ENCODE assay signal across 28 cellular contexts in genomic region chr22:33028191-33028700, GRCh38. TPM values are rescaled to one million over a fixed set of nuclear protein-coding genes. Genes with fewer than 3 reads are reported as not detected.
DNase-seq lines count a peak whose midpoint lies in the region; ATAC-seq and TF ChIP-seq lines count a peak whose summit lies in the region.
"Had no signal": no experiment of that assay in that cellular context is flagged by ENCODE, and none has a peak within 500 bp of the region (broad histone marks: within the 10 kb centered on the region; RNA-seq: fewer than 3 reads in every experiment).

No MANE protein-coding gene starts in this region.

- H3K9me3 Mint-ChIP-seq in type B pancreatic cell = no peaks in the 10 kb centered on the region
- H3K9me3 Mint-ChIP-seq: activated naive CD4-positive, alpha-beta T cell treated with anti-CD3 and anti-CD28 coated beads, Interleukin-2, amount 50 U/mL, for 72 hours; activated T-helper 2 cell treated with anti-CD3 and anti-CD28 coated beads, Interferon-gamma antibody, Interleukin-2, Interleukin-4, amounts not matched to agents 10 μg/mL and 5 μg/mL and 100 μg/mL, durations not matched to agents 14 hours and 24 hours and 36 hours had no signal

- peaks cover 4% of the 10 kb centered on the region for H3K36me3 Mint-ChIP-seq in type B pancreatic cell
- H3K36me3 Mint-ChIP-seq: activated naive CD4-positive, alpha-beta T cell treated with anti-CD3 and anti-CD28 coated beads, Interleukin-2, amount 50 U/mL, for 72 hours; CD4-positive, CD25-positive, alpha-beta regulatory T cell had no signal

- no peak for ATAC-seq in left lung
- ATAC-seq in HG02763 (IDR thresholded peaks at IDR 0.05; ENCODE audit: unreplicated experiment) = no peak
- no peak for ATAC-seq in GM19324 (IDR thresholded peaks at IDR 0.05; ENCODE audit: low FRiP score, unreplicated experiment)
- ATAC-seq: A549; activated naive CD4-positive, alpha-beta T cell treated with anti-CD3 and anti-CD28 coated beads, Interleukin-2, amount 50 U/mL, for 72 hours; gastrocnemius medialis; left colon had no signal

- H3K27ac ChIP-seq in right atrium auricular region = no peak overlapping the region
- H3K27ac ChIP-seq in left lung = no peak overlapping the region
- H3K27ac ChIP-seq: A549, gastrocnemius medialis, sigmoid colon, tibial artery, VCaP had no signal

- no peaks in the 10 kb centered on the region for H3K4me1 ChIP-seq in right atrium auricular region
- no peaks in the 10 kb centered on the region for H3K4me1 ChIP-seq in left lung
- H3K4me1 ChIP-seq: A549, gastrocnemius medialis, sigmoid colon, tibial artery had no signal

- H3K36me3 ChIP-seq in right atrium auricular region (no peaks in the 10 kb centered on the region), left lung (no peaks in the 10 kb centered on the region)
- H3K36me3 ChIP-seq: gastrocnemius medialis, sigmoid colon, tibial artery had no signal

- H3K27me3 ChIP-seq in right atrium auricular region (no peaks in the 10 kb centered on the region), left lung (peaks cover 0 to 16% of the 10 kb centered on the region in 2 donors)

- peaks cover 13% of the 10 kb centered on the region for H3K4me1 Mint-ChIP-seq in type B pancreatic cell (ENCODE audit: unreplicated experiment)
- H3K4me1 Mint-ChIP-seq: CD4-positive, CD25-positive, alpha-beta regulatory T cell had no signal

- H3K4me3 Mint-ChIP-seq in type B pancreatic cell = no peak overlapping the region
- H3K4me3 Mint-ChIP-seq: CD4-positive, CD25-positive, alpha-beta regulatory T cell had no signal

- intact Hi-C loops in cardiac septum (cut with DNase I) = no loop called here
- intact Hi-C loops in left lung (cut with DNase I) = no loop called here

- TF ChIP-seq CTCF in right atrium auricular region (IDR thresholded peaks at IDR 0.05) = no peak
- TF ChIP-seq CTCF in type B pancreatic cell (conservative IDR thresholded peaks at IDR 0.05) = no peak
- TF ChIP-seq CTCF in left lung (IDR thresholded peaks at IDR 0.05) = no peak

- no peaks in the 10 kb centered on the region for H3K9me3 ChIP-seq in right atrium auricular region
- H3K9me3 ChIP-seq in left lung = no peaks in the 10 kb centered on the region
- H3K9me3 ChIP-seq: A549, gastrocnemius medialis, sigmoid colon, tibial artery had no signal

- H3K27ac Mint-ChIP-seq in type B pancreatic cell = peak overlapping the region; percentile 9
- H3K27ac Mint-ChIP-seq: activated T-helper 2 cell treated with anti-CD3 and anti-CD28 coated beads, Interferon-gamma antibody, Interleukin-2, Interleukin-4, amounts not matched to agents 10 μg/mL and 5 μg/mL and 100 μg/mL, durations not matched to agents 14 hours and 24 hours and 36 hours; CD4-positive, CD25-positive, alpha-beta regulatory T cell; progenitor cell of endocrine pancreas had no signal

- peaks cover 27% of the 10 kb centered on the region for H3K27me3 Mint-ChIP-seq in type B pancreatic cell
- H3K27me3 Mint-ChIP-seq: CD4-positive, CD25-positive, alpha-beta regulatory T cell had no signal

- DNase-seq in right atrium auricular region (ENCODE audit: low spot score) = peak; percentile 4
- DNase-seq in cardiac septum (ENCODE audit: low spot score) = no peak
- peak; percentile 77 for DNase-seq in NCI-H82 (lab: John Stamatoyannopoulos, UW)
- peak; percentile 65 for DNase-seq in islet precursor cell
- no peak for DNase-seq in type B pancreatic cell (ENCODE audit: extremely low spot score, unreplicated experiment)
- no peak for DNase-seq in left lung
- DNase-seq: activated CD4-positive, alpha-beta T cell treated with anti-CD3 and anti-CD28 coated beads for 4 hours; AML-193; CD4-positive, CD25-positive, alpha-beta regulatory T cell; gastrocnemius medialis; H7; Karpas-422; left colon; NCI-H1694 treated with DMSO at 0.1 percent for 48 hours; NCI-H774; sigmoid colon; stimulated activated CD4-positive, alpha-beta T cell treated with anti-CD3 and anti-CD28 coated beads, Interleukin-4, amount 100 ng/mL, for 24 hours had no signal

- no peak overlapping the region for H3K4me3 ChIP-seq in right atrium auricular region
- no peak overlapping the region for H3K4me3 ChIP-seq in left lung
- H3K4me3 ChIP-seq: A549, gastrocnemius medialis, sigmoid colon, tibial artery had no signal

RNA-seq across cellular contexts. Expression of gene SYN3, which starts 29.9 kb away (rescaled TPM):
- total RNA-seq in right atrium auricular region = under 1 TPM; 0.44 to 0.51 TPM
- total RNA-seq in cardiac septum = 0.81 TPM
- 1.9 and 3.9 TPM in 2 replicates for total RNA-seq in type B pancreatic cell (ENCODE audit: low replicate concordance)
- total RNA-seq in left lung = 1 to 10 TPM in 1 of 2 donors, under 1 TPM in 1; 0.47 to 1.2 TPM
- total RNA-seq: activated naive CD4-positive, alpha-beta T cell treated with anti-CD3 and anti-CD28 coated beads, Interleukin-2, amount 50 U/mL, for 72 hours; activated T-helper 2 cell treated with anti-CD3 and anti-CD28 coated beads, Interferon-gamma antibody, Interleukin-2, Interleukin-4, amounts not matched to agents 10 μg/mL and 5 μg/mL and 100 μg/mL, durations not matched to agents 14 hours and 24 hours and 36 hours; CD4-positive, CD25-positive, alpha-beta regulatory T cell; chondrocyte; endothelial cell of umbilical vein; RPMI7951 had no signal

Comparison
In these comparisons a context has a peak if more than half of its experiments do, and no peak if none do; other contexts are left out.
1. DNase-seq: peak in right atrium auricular region (single experiment), NCI-H82 (single experiment) and islet precursor cell (single experiment); none in cardiac septum (single experiment), type B pancreatic cell (single experiment) and left lung (0 of 2).